10 cellular contexts compared by ENCODE assay signal in genomic region chr18:13374096-13374467, GRCh38.
"Had no signal": no experiment of that assay in that cellular context is flagged by ENCODE, and none has a peak within 500 bp of the region (broad histone marks: within the 10 kb centered on the region; RNA-seq: fewer than 3 reads in every experiment).

No MANE protein-coding gene starts in this region.

- H3K27ac ChIP-seq: lower lobe of right lung, neural progenitor cell, parathyroid adenoma, VCaP had no signal

- H2AFZ ChIP-seq: neural progenitor cell, parathyroid adenoma had no signal

- H3K9ac ChIP-seq: neural progenitor cell, parathyroid adenoma had no signal

- H3K9me3 Mint-ChIP-seq: mesothelial cell of epicardium, neural progenitor cell had no signal

- H3K36me3 Mint-ChIP-seq: mesothelial cell of epicardium, neural progenitor cell had no signal

- H3K9me3 ChIP-seq: lower lobe of right lung, tibial nerve had no signal

- ATAC-seq: lower lobe of right lung had no signal

- H3K4me3 Mint-ChIP-seq: mesothelial cell of epicardium, neural progenitor cell had no signal

- H3K36me3 ChIP-seq: lower lobe of right lung, neural progenitor cell, tibial nerve had no signal

- H3K27ac Mint-ChIP-seq: mesothelial cell of epicardium, neural progenitor cell had no signal

- H3K4me3 ChIP-seq: lower lobe of right lung, neural progenitor cell, skin epidermis, tibial nerve had no signal

- H3K27me3 ChIP-seq: neural progenitor cell, tibial nerve had no signal

- H3K4me1 ChIP-seq: neural progenitor cell had no signal

- H3K4me2 ChIP-seq: neural progenitor cell had no signal

- DNase-seq: activated gamma-delta T cell; activated T-cell treated with anti-CD3 and anti-CD28 coated beads, Interleukin-2, amount 50 U/mL, for 1 hour; lower lobe of right lung; T-helper 9 cell had no signal
